10 cellular contexts compared by ENCODE assay signal in the genomic region with DNA sequence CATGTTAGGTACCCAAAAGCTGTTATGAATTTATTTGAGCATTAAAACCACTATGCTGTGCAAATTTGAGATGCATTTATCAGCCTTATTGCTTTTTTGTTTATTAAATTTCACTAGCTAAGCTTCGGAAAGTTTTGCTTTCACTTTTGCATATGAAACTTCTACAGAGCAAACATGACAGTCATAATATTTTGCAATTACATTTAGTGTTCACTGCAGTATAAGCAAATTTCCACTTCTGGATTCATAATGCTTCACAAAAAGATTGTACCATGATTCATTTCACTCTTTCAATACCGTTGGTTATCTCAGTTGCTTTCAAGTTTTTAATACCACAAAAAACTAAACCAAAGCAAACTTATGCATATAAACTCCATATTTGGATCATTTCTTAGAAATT.
DNase-seq lines count a peak whose midpoint lies in the region; ATAC-seq and TF ChIP-seq lines count a peak whose summit lies in the region.
"Had no signal": no experiment of that assay in that cellular context is flagged by ENCODE, and none has a peak within 500 bp of the region (broad histone marks: within the 10 kb centered on the region; RNA-seq: fewer than 3 reads in every experiment).

No MANE protein-coding gene starts in this region.

- H3K9me3 ChIP-seq in esophagus muscularis mucosa: peaks cover 0 to 11% (median 9%) of the 10 kb centered on the region in 4 donors

- WGBS in esophagus muscularis mucosa: 13% methylated on average over 2 of the region's 2 CpGs

- TF ChIP-seq EP300 in esophagus muscularis mucosa (IDR thresholded peaks at IDR 0.05): no peak

- no peaks in the 10 kb centered on the region for H3K36me3 ChIP-seq in esophagus muscularis mucosa

- intact Hi-C loops in esophagus muscularis mucosa (cut with DNase I): no loop called here

- peaks cover 0 to 14% (median 0%) of the 10 kb centered on the region in 4 donors for H3K4me1 ChIP-seq in esophagus muscularis mucosa

- H3K27ac ChIP-seq in esophagus muscularis mucosa (replicated peaks in 1 of 4): no peak overlapping the region

- TF ChIP-seq CTCF in GM12864 (IDR thresholded peaks at IDR 0.05; ENCODE audit: low read depth, low read length, missing control alignments): no peak
- TF ChIP-seq CTCF in esophagus muscularis mucosa (IDR thresholded peaks at IDR 0.05): no peak

- TF ChIP-seq POLR2A in esophagus muscularis mucosa (IDR thresholded peaks at IDR 0.05; ENCODE audit: low read depth): no peak

- ATAC-seq in GM21390 (IDR thresholded peaks at IDR 0.05; ENCODE audit: unreplicated experiment) (peak; percentile 91), HG03378 (IDR thresholded peaks at IDR 0.05; ENCODE audit: unreplicated experiment) (peak; percentile 97), GM21528 (IDR thresholded peaks at IDR 0.05; ENCODE audit: low FRiP score, unreplicated experiment) (no peak)

- no peak overlapping the region for H3K4me3 ChIP-seq in GM12864 (ENCODE audit: low read depth, low read length)
- H3K4me3 ChIP-seq in esophagus muscularis mucosa: peak overlapping the region; percentile 5 to 34 (median 24)

- DNase-seq in GM12864 (ENCODE audit: low read depth) (peak; percentile 1), esophagus muscularis mucosa (ENCODE audit: extremely low spot score) (no peak), ureter (ENCODE audit: low spot score) (no peak), NCI-H345 treated with DMSO at 0.1 percent for 48 hours (lab: John Stamatoyannopoulos, UW; ENCODE audit: unreplicated experiment) (no peak)
- no peak for DNase-seq in stimulated activated CD4-positive, alpha-beta T cell treated with anti-CD3 and anti-CD28 coated beads, Interleukin-1b, Interleukin-23, amount 100 ng/mL, for 48 hours
- DNase-seq: H9, NCI-H1694 had no signal

- no peaks in the 10 kb centered on the region for H3K27me3 ChIP-seq in esophagus muscularis mucosa
